Comparison of ENCODE assay signal across 8 cellular contexts in genomic region chr2:73984922-73985317, GRCh38. TPM values are rescaled to one million over a fixed set of nuclear protein-coding genes. Genes with fewer than 3 reads are reported as not detected.
DNase-seq lines count a peak whose midpoint lies in the region; ATAC-seq, FAIRE-seq and TF ChIP-seq lines count a peak whose summit lies in the region.

No MANE protein-coding gene starts in this region.

- H3K4me1 ChIP-seq in A549 (peaks cover 62% of the 10 kb centered on the region), mononuclear cell (ENCODE audit: insufficient read depth, low read length) (peaks cover 83% of the 10 kb centered on the region), upper lobe of left lung (peaks cover 73 to 80% (median 77%) of the 10 kb centered on the region in 4 donors)

- H3K27me3 Mint-ChIP-seq in central memory CD8-positive, alpha-beta T cell = no peaks in the 10 kb centered on the region

- H3K27me3 ChIP-seq in mononuclear cell (ENCODE audit: insufficient read depth, low read length) = no peaks in the 10 kb centered on the region
- H3K27me3 ChIP-seq in upper lobe of left lung = no peaks in the 10 kb centered on the region

- DNase-seq in A549 (ENCODE audit: low read depth in 1 of 2, low spot score in 1 of 2) (peak; percentile 35 to 36), T-helper 22 cell (ENCODE audit: low read depth) (peak; percentile 71), upper lobe of left lung (peak in 1 of 2 donors; percentile 58), DMS114 treated with DMSO at 0.1 percent for 48 hours (lab: John Stamatoyannopoulos, UW; ENCODE audit: unreplicated experiment) (no peak)
- peak; percentile 53 to 54 for DNase-seq in central memory CD8-positive, alpha-beta T cell (ENCODE audit: low spot score in 2 of 2)

- peak overlapping the region; percentile 88 for H3K4me3 Mint-ChIP-seq in central memory CD8-positive, alpha-beta T cell

- peaks cover 16% of the 10 kb centered on the region for H3K36me3 Mint-ChIP-seq in central memory CD8-positive, alpha-beta T cell (ENCODE audit: insufficient read depth)

- POLR2A ChIA-PET in A549 (lab: Yijun Ruan, JAX) = no interaction called here

- peak overlapping the region; percentile 77 for H3K4me3 ChIP-seq in A549
- H3K4me3 ChIP-seq in mononuclear cell (ENCODE audit: low read length) = peak overlapping the region; percentile 41
- peak overlapping the region; percentile 31 to 77 (median 66) for H3K4me3 ChIP-seq in upper lobe of left lung

- ATAC-seq in A549 (peak in 1 of 2 experiments; percentile 16; a peak in 2 of 6 replicates), GM18511 (IDR thresholded peaks at IDR 0.05; ENCODE audit: unreplicated experiment) (peak; percentile 20), HG03103 (IDR thresholded peaks at IDR 0.05; ENCODE audit: low read depth, unreplicated experiment) (peak; percentile 3), upper lobe of left lung (ENCODE audit: low FRiP score in 2 of 2) (no peak)
- peak; percentile 5 for ATAC-seq in central memory CD8-positive, alpha-beta T cell (replicated peaks; ENCODE audit: extremely low read depth, poor library complexity, severe bottlenecking)

- TF ChIP-seq CTCF in A549 (IDR thresholded peaks at IDR 0.05) (no peak), upper lobe of left lung (IDR thresholded peaks at IDR 0.05) (peak in 1 of 6 experiments; percentile 1)

- H3K4me1 Mint-ChIP-seq in central memory CD8-positive, alpha-beta T cell = peaks cover 66% of the 10 kb centered on the region

- 0% methylated on average over 1 of the region's 60 CpGs for WGBS in A549 (ENCODE audit: missing lambda C conversion rate)
- WGBS in upper lobe of left lung, 2 donors = 0% methylated on average over 2 of the region's 60 CpGs

- no peak overlapping the region for H3K27ac Mint-ChIP-seq in central memory CD8-positive, alpha-beta T cell (ENCODE audit: low read depth)

- no peak for TF ChIP-seq EP300 in A549 (IDR thresholded peaks at IDR 0.05)
- no peak for TF ChIP-seq EP300 in upper lobe of left lung (IDR thresholded peaks at IDR 0.05)

- H3K9me3 Mint-ChIP-seq in central memory CD8-positive, alpha-beta T cell = no peaks in the 10 kb centered on the region

- no peaks in the 10 kb centered on the region for H3K36me3 ChIP-seq in upper lobe of left lung

- H3K9me3 ChIP-seq in A549 (no peaks in the 10 kb centered on the region), mononuclear cell (ENCODE audit: low read depth, low read length) (no peaks in the 10 kb centered on the region), upper lobe of left lung (no peaks in the 10 kb centered on the region)

- no peak for TF ChIP-seq RAD21 in A549 (conservative IDR thresholded peaks at IDR 0.05 in 1 of 2, IDR thresholded peaks at IDR 0.05 in 1 of 2)

- H3K27ac ChIP-seq in A549 (peak overlapping the region; percentile 92 to 99), upper lobe of left lung (peak overlapping the region; percentile 90 to 96 (median 93))

- TF ChIP-seq POLR2A in A549 (IDR thresholded peaks at IDR 0.05; ENCODE audit: low read length) (peak; percentile 34; the same call in 1 of the 2 replicates), upper lobe of left lung (IDR thresholded peaks at IDR 0.05) (peak in 1 of 4 donors; percentile 46)

- CTCF ChIA-PET in A549 (lab: Yijun Ruan, JAX) = interaction anchor here (0.6 to 1.5 kb wide), 3 partner anchors 15 to 601 kb away, joined by 3 read pairs; no protein-coding TSS in a partner anchor

- peak overlapping the region; percentile 80 for H3K4me2 ChIP-seq in A549

- FAIRE-seq in A549 (lab: Jason Lieb, UNC) = no peak

TF ChIP-seq in A549, 52 proteins besides CTCF, POLR2A, EP300 and RAD21:
- TF ChIP-seq CEBPB (IDR thresholded peaks at IDR 0.05) (no peak), PHF8 (IDR thresholded peaks at IDR 0.05; ENCODE audit: borderline replicate concordance, low read depth) (no peak), JUN (IDR thresholded peaks at IDR 0.05) (peak in 1 of 2 experiments; percentile 85; a peak in 3 of 5 replicates), HMGXB4 (CRISPR knock-in tag; IDR thresholded peaks at IDR 0.05; ENCODE audit: borderline replicate concordance) (no peak), CHD4 (IDR thresholded peaks at IDR 0.05; ENCODE audit: borderline replicate concordance) (no peak), BHLHE40 (IDR thresholded peaks at IDR 0.05; ENCODE audit: low read depth, low read length) (no peak)
- TF ChIP-seq, protein P1, sequence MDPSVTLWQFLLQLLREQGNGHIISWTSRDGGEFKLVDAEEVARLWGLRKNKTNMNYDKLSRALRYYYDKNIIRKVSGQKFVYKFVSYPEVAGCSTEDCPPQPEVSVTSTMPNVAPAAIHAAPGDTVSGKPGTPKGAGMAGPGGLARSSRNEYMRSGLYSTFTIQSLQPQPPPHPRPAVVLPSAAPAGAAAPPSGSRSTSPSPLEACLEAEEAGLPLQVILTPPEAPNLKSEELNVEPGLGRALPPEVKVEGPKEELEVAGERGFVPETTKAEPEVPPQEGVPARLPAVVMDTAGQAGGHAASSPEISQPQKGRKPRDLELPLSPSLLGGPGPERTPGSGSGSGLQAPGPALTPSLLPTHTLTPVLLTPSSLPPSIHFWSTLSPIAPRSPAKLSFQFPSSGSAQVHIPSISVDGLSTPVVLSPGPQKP (IDR thresholded peaks at IDR 0.05; ENCODE audit: low read depth, low read length) = no peak
- TF ChIP-seq, protein P2, sequence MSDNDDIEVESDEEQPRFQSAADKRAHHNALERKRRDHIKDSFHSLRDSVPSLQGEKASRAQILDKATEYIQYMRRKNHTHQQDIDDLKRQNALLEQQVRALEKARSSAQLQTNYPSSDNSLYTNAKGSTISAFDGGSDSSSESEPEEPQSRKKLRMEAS (IDR thresholded peaks at IDR 0.05) = no peak
- TF ChIP-seq, protein P3, sequence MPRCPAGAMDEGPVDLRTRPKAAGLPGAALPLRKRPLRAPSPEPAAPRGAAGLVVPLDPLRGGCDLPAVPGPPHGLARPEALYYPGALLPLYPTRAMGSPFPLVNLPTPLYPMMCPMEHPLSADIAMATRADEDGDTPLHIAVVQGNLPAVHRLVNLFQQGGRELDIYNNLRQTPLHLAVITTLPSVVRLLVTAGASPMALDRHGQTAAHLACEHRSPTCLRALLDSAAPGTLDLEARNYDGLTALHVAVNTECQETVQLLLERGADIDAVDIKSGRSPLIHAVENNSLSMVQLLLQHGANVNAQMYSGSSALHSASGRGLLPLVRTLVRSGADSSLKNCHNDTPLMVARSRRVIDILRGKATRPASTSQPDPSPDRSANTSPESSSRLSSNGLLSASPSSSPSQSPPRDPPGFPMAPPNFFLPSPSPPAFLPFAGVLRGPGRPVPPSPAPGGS (IDR thresholded peaks at IDR 0.05) = peak; percentile 62; the same call in 1 of the 3 replicates

RNA-seq across cellular contexts. Expression of gene TET3, which starts 0.2 kb away (rescaled TPM):
- polyA plus RNA-seq in A549 (2011; rRNA removed) = 6.1 and 7.5 TPM in 2 replicates
- 3.0 and 3.6 TPM in 2 replicates for polyA plus RNA-seq in A549 (2012; cell fraction: cytosol; rRNA removed)
- 9.1 and 9.5 TPM in 2 replicates for polyA plus RNA-seq in A549 (2012; cell fraction: nucleus; rRNA removed)
- 4.5 to 5.2 TPM (median 4.6 TPM) in 3 replicates for polyA plus RNA-seq in A549 (2017; fragmentation: RNase III; extraction: RNeasy Plus Mini Kit Qiagen cat#74134 plus additional on column Dnase treatment)
- polyA minus RNA-seq in A549 (2011; rRNA and poly(A)+ RNA removed) = 7.8 and 10.6 TPM in 2 replicates
- total RNA-seq in mononuclear cell = 21.0 TPM
- total RNA-seq in upper lobe of left lung = 10 to 100 TPM; 17.3 to 53.4 (median 23.6) TPM

RNA-seq across cellular contexts. Expression of gene DGUOK, which starts 58.2 kb away (rescaled TPM):
- polyA plus RNA-seq in A549 (2011; rRNA removed) = 145 and 185 TPM in 2 replicates
- 151 and 179 TPM in 2 replicates for polyA plus RNA-seq in A549 (2012; cell fraction: cytosol; rRNA removed)
- 66.6 and 72.0 TPM in 2 replicates for polyA plus RNA-seq in A549 (2012; cell fraction: nucleus; rRNA removed)
- polyA plus RNA-seq in A549 (2017; fragmentation: RNase III; extraction: RNeasy Plus Mini Kit Qiagen cat#74134 plus additional on column Dnase treatment) = 128 to 131 TPM (median 129 TPM) in 3 replicates
- polyA minus RNA-seq in A549 (2011; rRNA and poly(A)+ RNA removed) = 43.1 and 44.4 TPM in 2 replicates
- total RNA-seq in mononuclear cell = 33.6 TPM
- 10 to 100 TPM; 25.1 to 38.5 (median 34.9) TPM for total RNA-seq in upper lobe of left lung

Comparison
In these comparisons a context has a peak if more than half of its experiments do, and no peak if none do; other contexts are left out.
1. ATAC-seq: peak in GM18511 (single experiment), HG03103 (single experiment) and central memory CD8-positive, alpha-beta T cell (single experiment); none in upper lobe of left lung (0 of 2).
2. Peak in every context shown above with its lines, with median percentiles within 50 percentile points of each other: H3K4me3 ChIP-seq.